8 cellular contexts compared by ENCODE assay signal in the genomic region with DNA sequence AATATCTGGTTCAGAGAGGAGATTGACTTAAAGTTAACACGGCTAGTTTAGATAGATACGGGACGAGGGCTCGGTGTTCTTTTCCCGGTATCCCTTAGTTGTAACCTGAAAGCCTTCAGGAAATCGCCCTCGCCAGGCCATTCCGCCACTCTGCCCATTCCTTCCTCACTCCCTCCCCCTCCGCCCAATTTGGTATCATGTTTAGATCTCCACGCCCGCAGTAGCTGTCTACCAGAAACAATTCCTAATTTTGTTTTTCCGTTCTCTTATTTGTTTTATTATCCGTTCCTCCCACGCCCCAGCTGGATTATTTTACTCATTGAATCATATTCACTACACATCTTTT. TPM values are rescaled to one million over a fixed set of nuclear protein-coding genes. Genes with fewer than 3 reads are reported as not detected.
DNase-seq lines count a peak whose midpoint lies in the region; ATAC-seq and TF ChIP-seq lines count a peak whose summit lies in the region.

No MANE protein-coding gene starts in this region.

- peak; percentile 5 for ATAC-seq in GM21515 (IDR thresholded peaks at IDR 0.05; ENCODE audit: unreplicated experiment)
- ATAC-seq in Right ventricle myocardium inferior, result peak; percentile 52

- H3K27me3 Mint-ChIP-seq in activated naive CD4-positive, alpha-beta T cell treated with anti-CD3 and anti-CD28 coated beads, Interleukin-2, amount 10 ng/mL, durations not matched to agents 7 days and 5 days, result no peaks in the 10 kb centered on the region
- H3K27me3 Mint-ChIP-seq in osteocyte (ENCODE audit: unreplicated experiment), result no peaks in the 10 kb centered on the region

- peak overlapping the region; percentile 94 for H3K4me3 Mint-ChIP-seq in activated naive CD4-positive, alpha-beta T cell treated with anti-CD3 and anti-CD28 coated beads, Interleukin-2, amount 10 ng/mL, durations not matched to agents 7 days and 5 days
- H3K4me3 Mint-ChIP-seq in osteocyte (ENCODE audit: unreplicated experiment), result peak overlapping the region; percentile 96

- intact Hi-C loops in Right ventricle myocardium inferior (cut with DNase I), result loop anchor here (1.0 kb wide), 2 partner anchors 39 to 97 kb away; a partner anchor contains a TSS

- peaks cover 55% of the 10 kb centered on the region for H3K4me1 Mint-ChIP-seq in activated naive CD4-positive, alpha-beta T cell treated with anti-CD3 and anti-CD28 coated beads, Interleukin-2, amount 10 ng/mL, durations not matched to agents 7 days and 5 days
- H3K4me1 Mint-ChIP-seq in osteocyte (ENCODE audit: unreplicated experiment), result peaks cover 29% of the 10 kb centered on the region

- no peaks in the 10 kb centered on the region for H3K9me3 Mint-ChIP-seq in activated naive CD4-positive, alpha-beta T cell treated with anti-CD3 and anti-CD28 coated beads, Interleukin-2, amount 10 ng/mL, durations not matched to agents 7 days and 5 days
- H3K9me3 Mint-ChIP-seq in osteocyte (ENCODE audit: unreplicated experiment), result no peaks in the 10 kb centered on the region

- peak overlapping the region; percentile 100 for H3K27ac Mint-ChIP-seq in activated naive CD4-positive, alpha-beta T cell treated with anti-CD3 and anti-CD28 coated beads, Interleukin-2, amount 10 ng/mL, durations not matched to agents 7 days and 5 days
- H3K27ac Mint-ChIP-seq in osteocyte (ENCODE audit: unreplicated experiment), result peak overlapping the region; percentile 98

- TF ChIP-seq CTCF in osteocyte (IDR thresholded peaks at IDR 0.05), result no peak

- DNase-seq in COLO668 (lab: John Stamatoyannopoulos, UW; ENCODE audit: unreplicated experiment), result peak; percentile 52
- DNase-seq in NCI-H1092 (lab: John Stamatoyannopoulos, UW), result peak; percentile 46
- DNase-seq in activated naive CD4-positive, alpha-beta T cell treated with anti-CD3 and anti-CD28 coated beads, Interleukin-2, amount 10 ng/mL, durations not matched to agents 7 days and 5 days, result peak; percentile 45
- DNase-seq in Right ventricle myocardium inferior (ENCODE audit: missing footprints), result no peak
- no peak for DNase-seq in osteocyte (ENCODE audit: extremely low spot score, unreplicated experiment)
- DNase-seq in mesenteric fat pad (ENCODE audit: low spot score), result no peak
- DNase-seq in GM19240 (ENCODE audit: insufficient read length, low spot score), result no peak

- peaks cover 13% of the 10 kb centered on the region for H3K36me3 Mint-ChIP-seq in activated naive CD4-positive, alpha-beta T cell treated with anti-CD3 and anti-CD28 coated beads, Interleukin-2, amount 10 ng/mL, durations not matched to agents 7 days and 5 days
- H3K36me3 Mint-ChIP-seq in osteocyte (ENCODE audit: unreplicated experiment), result peaks cover 6% of the 10 kb centered on the region

- CTCF ChIA-PET in activated naive CD4-positive, alpha-beta T cell treated with anti-CD3 and anti-CD28 coated beads, Interleukin-2, amount 10 ng/mL, durations not matched to agents 7 days and 5 days (lab: Charles Lee), result interaction anchor here (1.1 to 5.4 kb wide), 4 partner anchors 9 to 97 kb away, joined by 3 to 35 read pairs (median 15); no protein-coding TSS in a partner anchor

RNA-seq across cellular contexts. Expression of a gene that starts 0.7 kb away (rescaled TPM):
- 11.4 TPM for total RNA-seq in Right ventricle myocardium inferior
- total RNA-seq in osteocyte, result 11.4 and 14.5 TPM in 2 replicates
- 15.8 TPM for total RNA-seq in mesenteric fat pad

RNA-seq across cellular contexts. Expression of a gene that starts 38.9 kb away (rescaled TPM):
- total RNA-seq in Right ventricle myocardium inferior (18.9 TPM), osteocyte (22.0 and 30.6 TPM in 2 replicates), mesenteric fat pad (22.1 TPM)

Comparison
In these comparisons a context has a peak if more than half of its experiments do, and no peak if none do; other contexts are left out.
1. DNase-seq: peak in COLO668 (single experiment), NCI-H1092 (single experiment) and activated naive CD4-positive, alpha-beta T cell treated with anti-CD3 and anti-CD28 coated beads, Interleukin-2, amount 10 ng/mL, durations not matched to agents 7 days and 5 days (single experiment); none in Right ventricle myocardium inferior (single experiment), osteocyte (single experiment), mesenteric fat pad (single experiment) and GM19240 (single experiment).